Comparison of ENCODE assay signal across 8 cellular contexts in the genomic region with DNA sequence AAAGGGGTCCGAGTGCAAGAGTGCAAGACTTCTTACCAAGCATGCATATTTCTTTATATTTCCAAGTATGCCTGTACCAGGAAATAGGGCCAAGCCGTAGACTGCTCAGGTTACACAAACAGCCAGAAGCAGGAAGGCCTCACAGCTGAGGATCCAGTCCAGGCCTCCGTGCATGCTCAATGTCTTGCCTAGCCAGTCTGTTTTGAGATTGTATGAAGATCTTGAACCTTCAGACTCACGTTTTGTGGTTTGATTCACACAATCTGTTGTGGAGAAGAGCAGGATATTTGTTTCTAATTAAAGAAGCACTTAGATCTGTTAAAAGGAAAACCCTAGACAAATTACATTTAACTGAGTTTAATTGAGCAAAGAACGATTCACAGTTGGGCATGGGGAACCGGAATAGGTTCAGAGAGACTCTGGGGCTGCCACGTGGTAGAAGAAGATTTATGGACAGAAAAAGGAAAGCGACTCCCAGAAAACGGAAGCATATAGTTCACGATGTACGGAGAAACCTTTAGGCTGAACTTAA. TPM values are rescaled to one million over a fixed set of nuclear protein-coding genes. Genes with fewer than 3 reads are reported as not detected.
A peak's percentile ranks its signal among the peaks of the same experiment; 100 is the strongest.
DNase-seq lines count a peak whose midpoint lies in the region; ATAC-seq, FAIRE-seq and TF ChIP-seq lines count a peak whose summit lies in the region.

No MANE protein-coding gene starts in this region.

- FAIRE-seq in GM12878 (lab: Jason Lieb, UNC) (peak; percentile 49), islet of Langerhans (lab: Jason Lieb, UNC) (peak; percentile 27), small intestine (lab: Jason Lieb, UNC) (no peak)

- no TSS peak for BruUV-seq in GM12878 (replicated peaks; lab: Mats Ljungman, UMichigan)

- TF ChIP-seq POLR2A in GM12878 (IDR thresholded peaks at IDR 0.05; ENCODE audit: low read depth, low read length), result no peak

- in situ Hi-C loops in GM12878 (cut with MboI), result no loop called here

- H3K9ac ChIP-seq in GM12878 (ENCODE audit: control insufficient read depth, insufficient read depth, low read length), result peak overlapping the region; percentile 87

- no peak for TF ChIP-seq EP300 in GM12878 (IDR thresholded peaks at IDR 0.05; ENCODE audit: borderline replicate concordance in 1 of 2, control insufficient read depth in 1 of 2, low read depth in 2 of 2, low read length in 2 of 2)

- H3K9me3 ChIP-seq in HEK293 (ENCODE audit: control insufficient read depth, insufficient read depth, low read depth, low read length), result no peaks in the 10 kb centered on the region
- H3K9me3 ChIP-seq in GM12878 (replicated peaks; ENCODE audit: control insufficient read depth, insufficient read depth, low read length), result no peaks in the 10 kb centered on the region
- H3K9me3 ChIP-seq in small intestine (ENCODE audit: control insufficient read depth, low read depth), result no peaks in the 10 kb centered on the region

- CTCF ChIA-PET in HEK293 (lab: Yijun Ruan, JAX) (interaction anchor here (1.1 to 4.2 kb wide), 4 partner anchors 10 to 47 kb away, joined by 3 to 21 read pairs (median 5); no protein-coding TSS in a partner anchor), GM12878 (lab: Yijun Ruan, JAX) (interaction anchor here (0.6 to 4.5 kb wide), 5 partner anchors 8 to 560 kb away, joined by 3 to 30 read pairs (median 4); no protein-coding TSS in a partner anchor)

- SMC1A ChIA-PET in GM12878 (lab: Charles Lee; ENCODE audit: uncharacterized antibody, unreplicated experiment), result interaction anchor here (0.9 to 1.2 kb wide), 3 partner anchors 8 to 16 kb away, joined by 3 to 4 read pairs (median 3); no protein-coding TSS in a partner anchor

- no peak for TF ChIP-seq RAD21 in GM12878 (IDR thresholded peaks at IDR 0.05; ENCODE audit: insufficient read depth, low read depth, low read length)

- H3K4me2 ChIP-seq in GM12878 (ENCODE audit: control insufficient read depth, insufficient read depth), result peak overlapping the region; percentile 97

- H3K4me1 ChIP-seq in HEK293 (ENCODE audit: control insufficient read depth, insufficient read depth, low read length), result no peaks in the 10 kb centered on the region
- no peaks in the 10 kb centered on the region; the same call in 1 of the 2 replicates for H3K4me1 ChIP-seq in GM12878 (ENCODE audit: control insufficient read depth, insufficient read depth, low read length)
- H3K4me1 ChIP-seq in small intestine (ENCODE audit: control insufficient read depth in 2 of 2, insufficient read depth in 1 of 2, low read depth in 1 of 2, low read length in 1 of 2), result peaks cover 9 to 16% of the 10 kb centered on the region in 2 donors

- H3K4me3 ChIP-seq in HEK293 (ENCODE audit: low read depth, low read length), result peak overlapping the region; percentile 16
- peak overlapping the region; percentile 69 for H3K4me3 ChIP-seq in GM12878
- peak overlapping the region in 1 of 2 donors; percentile 87 for H3K4me3 ChIP-seq in small intestine (ENCODE audit: low read depth in 1 of 2, low read length in 2 of 2)

- peak; percentile 62 for ATAC-seq in GM12878

- peak; percentile 78 for DNase-seq in NCI-H526 treated with DMSO at 0.1 percent for 48 hours (lab: John Stamatoyannopoulos, UW)
- DNase-seq in GM12878 (ENCODE audit: low read depth, low spot score), result no peak
- peak; percentile 75 for DNase-seq in small intestine
- DNase-seq in stimulated activated CD4-positive, alpha-beta T cell treated with anti-CD3 and anti-CD28 coated beads, Interleukin-12 subunit alpha, Interleukin-12 subunit beta, amount 100 ng/mL, for 4 hours, result no peak
- no peak for DNase-seq in effector CD8-positive, alpha-beta T cell (lab: John Stamatoyannopoulos, UW)

- intact Hi-C loops in GM12878 (cut with micrococcal nuclease; ENCODE audit: unreplicated experiment), result no loop called here

- no peaks in the 10 kb centered on the region for H3K27me3 ChIP-seq in GM12878 (replicated peaks in 1 of 2; ENCODE audit: control insufficient read depth in 2 of 2, insufficient read depth in 2 of 2, low read length in 1 of 2)
- H3K27me3 ChIP-seq in small intestine (ENCODE audit: control insufficient read depth in 2 of 2, insufficient read depth in 2 of 2, low read length in 2 of 2), result no peaks in the 10 kb centered on the region

- 91% methylated on average over 11 of the region's 11 CpGs for whole genome bisulfite sequencing in GM12878 (ENCODE audit: insufficient coverage, insufficient replicate concordance, low lambda C conversion rate, missing lambda C conversion rate)
- WGBS in small intestine, 3 donors, result 13 to 35% (median 31%) methylated on average over 11 of the region's 11 CpGs

- POLR2A ChIA-PET in HEK293 (lab: Yijun Ruan, JAX), result no interaction called here
- POLR2A ChIA-PET in GM12878 (lab: Charles Lee), result no interaction called here

- H3K27ac ChIP-seq in C4-2B (peak overlapping the region; percentile 91), HEK293 (ENCODE audit: extremely low read depth, low read depth, low read length) (peak overlapping the region; percentile 67; the same call in 1 of the 2 replicates), GM12878 (ENCODE audit: control insufficient read depth, insufficient read depth) (peak overlapping the region; percentile 81; the same call in 1 of the 2 replicates), small intestine (ENCODE audit: low read depth in 1 of 2, low read length in 1 of 2) (peak overlapping the region; percentile 84 to 98)

- H3K79me2 ChIP-seq in GM12878 (ENCODE audit: control insufficient read depth, insufficient read depth, low read length), result peaks cover 14% of the 10 kb centered on the region

- no peaks in the 10 kb centered on the region for H4K20me1 ChIP-seq in GM12878 (ENCODE audit: control insufficient read depth, insufficient read depth)

- RAD21 ChIA-PET in GM12878 (lab: Charles Lee; ENCODE audit: unreplicated experiment), result interaction anchor here (1.8 kb wide), 1 partner anchor 15 kb away, joined by 4 read pairs; no protein-coding TSS in a partner anchor

- peaks cover 0 to 1% of the 10 kb centered on the region in 2 experiments; a peak in 1 of 3 replicates for H3K36me3 ChIP-seq in HEK293 (ENCODE audit: control insufficient read depth in 2 of 2, insufficient read depth in 1 of 2, low read length in 2 of 2)
- no peaks in the 10 kb centered on the region for H3K36me3 ChIP-seq in GM12878 (ENCODE audit: control insufficient read depth in 2 of 2, insufficient read depth in 2 of 2, low read length in 1 of 2)
- H3K36me3 ChIP-seq in small intestine (ENCODE audit: control insufficient read depth in 2 of 2, insufficient read depth in 2 of 2, low read length in 2 of 2), result no peaks in the 10 kb centered on the region

- TF ChIP-seq CTCF in C4-2B (conservative IDR thresholded peaks at IDR 0.05) (no peak), HEK293 (tag by site-specific recombination; IDR thresholded peaks at IDR 0.05) (no peak), GM12878 (IDR thresholded peaks at IDR 0.05 in 2 of 3, conservative IDR thresholded peaks at IDR 0.05 in 1 of 3; ENCODE audit: control insufficient read depth in 2 of 3, extremely low read depth in 1 of 3, insufficient read depth in 1 of 3, low read depth in 3 of 3, low read length in 3 of 3) (no peak)

- peak overlapping the region; percentile 96 for H2AFZ ChIP-seq in GM12878 (ENCODE audit: control insufficient read depth, low read depth, low read length)

TF ChIP-seq in HEK293, 187 proteins besides CTCF, POLR2A, EP300 and RAD21:
- TF ChIP-seq OSR2 (tag by site-specific recombination; IDR thresholded peaks at IDR 0.05) (0 out of 2 replicates have a peak, but pooled peaks have one; percentile 28), ZNF112 (tag by site-specific recombination; IDR thresholded peaks at IDR 0.05) (no peak), TRIM28 (IDR thresholded peaks at IDR 0.05; ENCODE audit: borderline replicate concordance, low read length) (no peak), SP2 (tag by site-specific recombination; IDR thresholded peaks at IDR 0.05) (no peak), ZNF623 (tag by site-specific recombination; IDR thresholded peaks at IDR 0.05) (no peak)

TF ChIP-seq in GM12878, 131 proteins besides CTCF, POLR2A, EP300 and RAD21 (continues in another document):
- TF ChIP-seq, protein P1, sequence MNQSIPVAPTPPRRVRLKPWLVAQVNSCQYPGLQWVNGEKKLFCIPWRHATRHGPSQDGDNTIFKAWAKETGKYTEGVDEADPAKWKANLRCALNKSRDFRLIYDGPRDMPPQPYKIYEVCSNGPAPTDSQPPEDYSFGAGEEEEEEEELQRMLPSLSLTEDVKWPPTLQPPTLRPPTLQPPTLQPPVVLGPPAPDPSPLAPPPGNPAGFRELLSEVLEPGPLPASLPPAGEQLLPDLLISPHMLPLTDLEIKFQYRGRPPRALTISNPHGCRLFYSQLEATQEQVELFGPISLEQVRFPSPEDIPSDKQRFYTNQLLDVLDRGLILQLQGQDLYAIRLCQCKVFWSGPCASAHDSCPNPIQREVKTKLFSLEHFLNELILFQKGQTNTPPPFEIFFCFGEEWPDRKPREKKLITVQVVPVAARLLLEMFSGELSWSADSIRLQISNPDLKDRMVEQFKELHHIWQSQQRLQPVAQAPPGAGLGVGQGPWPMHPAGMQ (IDR thresholded peaks at IDR 0.05; ENCODE audit: borderline replicate concordance), result no peak
- no peak for TF ChIP-seq NR2F1 (conservative IDR thresholded peaks at IDR 0.05)

RNA-seq across cellular contexts. Expression of a gene that starts 1.2 kb away (rescaled TPM):
- total RNA-seq in GM12878 (2013; cell fraction: nucleolus; rRNA removed), result 11.3 and 11.7 TPM in 2 replicates
- total RNA-seq in GM12878 (2014; rRNA removed) (22.3 and 26.5 TPM in 2 replicates), GM12878 (2014; rRNA removed; fragmentation: Illumina TruSeq; extraction: Trizol) (21.7 and 23.0 TPM in 2 replicates), GM12878 (2021) (19.0 and 19.8 TPM in 2 replicates)
- 22.8 TPM for polyA plus RNA-seq in GM12878 (2011; ENCODE audit: low read depth)
- polyA plus RNA-seq in GM12878 (2011; rRNA removed) (38.4 and 42.8 TPM in 2 replicates), GM12878 (2014; fragmentation: Illumina TruSeq; extraction: Trizol) (36.5 and 56.9 TPM in 2 replicates), GM12878 (2014; fragmentation: Nextera tagmentation; extraction: Ambion mirVana) (10 to 100 TPM; 36.0 to 50.1 TPM), GM12878 (2014; rRNA removed) (29.8 and 30.6 TPM in 2 replicates), GM12878 (2016; fragmentation: Nextera tagmentation; extraction: Ambion mirVana) (10 to 100 TPM; 26.7 to 31.4 TPM), small intestine (100 to 1,000 TPM; 207 to 225 (median 214) TPM)
- 26.5 and 36.6 TPM in 2 replicates for polyA plus RNA-seq in GM12878 (2011; cell fraction: cytosol; rRNA removed)
- 13.5 and 14.8 TPM in 2 replicates for polyA plus RNA-seq in GM12878 (2011; cell fraction: nucleus; rRNA removed)
- polyA plus RNA-seq in GM12878 (2012), result 17.5 and 23.2 TPM in 2 replicates
- 12.4 and 18.4 TPM in 2 replicates for polyA minus RNA-seq in GM12878 (2011; rRNA and poly(A)+ RNA removed)
- 2.8 and 6.2 TPM in 2 replicates for polyA minus RNA-seq in GM12878 (2011; cell fraction: cytosol; rRNA and poly(A)+ RNA removed)
- polyA minus RNA-seq in GM12878 (2011; cell fraction: nucleus; rRNA and poly(A)+ RNA removed), result 10.4 and 14.9 TPM in 2 replicates

Comparison
In these comparisons a context has a peak if more than half of its experiments do, and no peak if none do; other contexts are left out.
1. DNase-seq: peak in NCI-H526 treated with DMSO at 0.1 percent for 48 hours (single experiment) and small intestine (single experiment); none in GM12878 (single experiment), stimulated activated CD4-positive, alpha-beta T cell treated with anti-CD3 and anti-CD28 coated beads, Interleukin-12 subunit alpha, Interleukin-12 subunit beta, amount 100 ng/mL, for 4 hours (single experiment) and effector CD8-positive, alpha-beta T cell (single experiment).
2. Peak in every context shown above with its lines, with median percentiles within 50 percentile points of each other: H3K27ac ChIP-seq.